In genomic region chr12:122979908-122980191, GRCh38 we compare ENCODE assay signal across 7 cellular contexts. TPM values are rescaled to one million over a fixed set of nuclear protein-coding genes. Genes with fewer than 3 reads are reported as not detected.
DNase-seq lines count a peak whose midpoint lies in the region; ATAC-seq and TF ChIP-seq lines count a peak whose summit lies in the region.

No MANE protein-coding gene starts in this region.

- peaks cover 50 to 76% (median 67%) of the 10 kb centered on the region in 3 donors for H3K4me1 Mint-ChIP-seq in T-cell
- peaks cover 53% of the 10 kb centered on the region for H3K4me1 Mint-ChIP-seq in stimulated activated effector memory CD8-positive, alpha-beta T cell treated with anti-CD3 and anti-CD28 coated beads, Interleukin-12 subunit alpha, Interleukin-12 subunit beta, amount 100 ng/mL, for 72 hours

- no peak for TF ChIP-seq CTCF in gastroesophageal sphincter (IDR thresholded peaks at IDR 0.05)

- POLR2A ChIA-PET in T-cell (lab: Charles Lee): interaction anchor here in 1 of 2 donors (1.2 kb wide), 1 partner anchor 253 kb away, joined by 3 read pairs; no protein-coding TSS in a partner anchor

- no peak for TF ChIP-seq POLR2A in gastroesophageal sphincter (IDR thresholded peaks at IDR 0.05)

- ATAC-seq in T-cell (replicated peaks in 1 of 4) (no peak), gastroesophageal sphincter (no peak), GM18502 (IDR thresholded peaks at IDR 0.05; ENCODE audit: poor library complexity, unreplicated experiment) (no peak), HG03354 (IDR thresholded peaks at IDR 0.05; ENCODE audit: poor library complexity, severe bottlenecking, unreplicated experiment) (no peak)
- no peak for ATAC-seq in stimulated activated effector memory CD8-positive, alpha-beta T cell treated with anti-CD3 and anti-CD28 coated beads, Interleukin-12 subunit alpha, Interleukin-12 subunit beta, amount 100 ng/mL, for 72 hours

- peak overlapping the region; percentile 84 to 88 (median 87) for H3K4me3 Mint-ChIP-seq in T-cell
- peak overlapping the region; percentile 86 for H3K4me3 Mint-ChIP-seq in stimulated activated effector memory CD8-positive, alpha-beta T cell treated with anti-CD3 and anti-CD28 coated beads, Interleukin-12 subunit alpha, Interleukin-12 subunit beta, amount 100 ng/mL, for 72 hours

- H3K27ac Mint-ChIP-seq in T-cell: peak overlapping the region; percentile 88 to 92
- H3K27ac Mint-ChIP-seq in stimulated activated effector memory CD8-positive, alpha-beta T cell treated with anti-CD3 and anti-CD28 coated beads, Interleukin-12 subunit alpha, Interleukin-12 subunit beta, amount 100 ng/mL, for 72 hours: peak overlapping the region; percentile 91

- no peaks in the 10 kb centered on the region for H3K27me3 Mint-ChIP-seq in T-cell

- DNase-seq in H7 (no peak), T-cell (no peak), AG20443 (ENCODE audit: low spot score) (no peak)
- DNase-seq in stimulated activated effector memory CD8-positive, alpha-beta T cell treated with anti-CD3 and anti-CD28 coated beads, Interleukin-12 subunit alpha, Interleukin-12 subunit beta, amount 100 ng/mL, for 72 hours (ENCODE audit: low spot score in 2 of 2): no peak

- CTCF ChIA-PET in T-cell (lab: Charles Lee): interaction anchor here in 1 of 2 donors (0.6 kb wide), 1 partner anchor 259 kb away, joined by 3 read pairs; no protein-coding TSS in a partner anchor

- no peak for TF ChIP-seq EP300 in gastroesophageal sphincter (IDR thresholded peaks at IDR 0.05)

- peak overlapping the region; percentile 94 for H3K4me3 ChIP-seq in H7 (ENCODE audit: insufficient read depth, low read depth, low read length)
- H3K4me3 ChIP-seq in gastroesophageal sphincter: peak overlapping the region; percentile 77 to 95

- H3K36me3 Mint-ChIP-seq in T-cell: no peaks in the 10 kb centered on the region
- H3K36me3 Mint-ChIP-seq in stimulated activated effector memory CD8-positive, alpha-beta T cell treated with anti-CD3 and anti-CD28 coated beads, Interleukin-12 subunit alpha, Interleukin-12 subunit beta, amount 100 ng/mL, for 72 hours: peaks cover 42% of the 10 kb centered on the region

- H3K27ac ChIP-seq in gastroesophageal sphincter: peak overlapping the region in 3 of 4 donors; percentile 88 to 92 (median 90)

- no peaks in the 10 kb centered on the region for H3K9me3 ChIP-seq in gastroesophageal sphincter

- H3K36me3 ChIP-seq in H7 (replicated peaks; ENCODE audit: control insufficient read depth, insufficient read depth, low read length) (peaks cover 2% of the 10 kb centered on the region), gastroesophageal sphincter (peaks cover 0 to 47% of the 10 kb centered on the region in 2 donors)

- no peaks in the 10 kb centered on the region for H3K9me3 Mint-ChIP-seq in T-cell
- H3K9me3 Mint-ChIP-seq in stimulated activated effector memory CD8-positive, alpha-beta T cell treated with anti-CD3 and anti-CD28 coated beads, Interleukin-12 subunit alpha, Interleukin-12 subunit beta, amount 100 ng/mL, for 72 hours: no peaks in the 10 kb centered on the region

- H3K27me3 ChIP-seq in H7 (ENCODE audit: control insufficient read depth, insufficient read depth, low read length): no peaks in the 10 kb centered on the region
- H3K27me3 ChIP-seq in gastroesophageal sphincter: no peaks in the 10 kb centered on the region

- WGBS in gastroesophageal sphincter (ENCODE audit: low coverage in 1 of 2), 2 donors: 0% methylated on average over 2 of the region's 7 CpGs; no CpG with 5 or more reads in 1 of the 2 donors

- peaks cover 2 to 87% (median 62%) of the 10 kb centered on the region in 3 donors for H3K4me1 ChIP-seq in gastroesophageal sphincter

RNA-seq across cellular contexts. Expression of gene ARL6IP4, which starts 0.6 kb away (rescaled TPM):
- total RNA-seq in H7 (2014; rRNA removed; shearing (Covaris generic)): 203 and 220 TPM in 2 replicates
- total RNA-seq in T-cell (100 to 1,000 TPM; 134 to 231 (median 204) TPM), gastroesophageal sphincter (100 to 1,000 TPM; 251 to 343 (median 302) TPM)

RNA-seq across cellular contexts. Expression of gene OGFOD2, which starts 4.8 kb away (rescaled TPM):
- total RNA-seq in H7 (2014; rRNA removed; shearing (Covaris generic)): 17.8 and 23.4 TPM in 2 replicates
- total RNA-seq in T-cell (10 to 100 TPM; 17.4 to 45.3 (median 43.7) TPM), gastroesophageal sphincter (10 to 100 TPM in 1 of 4 donors, 1 to 10 TPM in 3; 7.3 to 10.7 (median 8.3) TPM)

RNA-seq across cellular contexts. Expression of gene ABCB9, which starts 13.6 kb away (rescaled TPM):
- 1.7 and 3.0 TPM in 2 replicates for total RNA-seq in H7 (2014; rRNA removed; shearing (Covaris generic))
- total RNA-seq in T-cell: 1 to 10 TPM; 5.6 to 7.2 (median 6.1) TPM
- total RNA-seq in gastroesophageal sphincter: 1 to 10 TPM; 2.3 to 8.4 (median 3.5) TPM
